ENCODE assay signal across 6 cellular contexts in genomic region chr13:31114641-31115040, GRCh38.
"Had no signal": no experiment of that assay in that cellular context is flagged by ENCODE, and none has a peak within 500 bp of the region (broad histone marks: within the 10 kb centered on the region; RNA-seq: fewer than 3 reads in every experiment).

No MANE protein-coding gene starts in this region.

- H3K9ac ChIP-seq: GM23248 had no signal

- DNase-seq: GM23248, GOT3, H7, IMR-90 had no signal

- H3K4me1 ChIP-seq: HAP-1 had no signal

- H3K4me3 ChIP-seq: GM23248, HAP-1, K562 had no signal

- H3K36me3 ChIP-seq: HAP-1 had no signal

- H3K9me3 ChIP-seq: HAP-1 had no signal

- H3K27ac ChIP-seq: GM23248 had no signal
